In the genomic region with DNA sequence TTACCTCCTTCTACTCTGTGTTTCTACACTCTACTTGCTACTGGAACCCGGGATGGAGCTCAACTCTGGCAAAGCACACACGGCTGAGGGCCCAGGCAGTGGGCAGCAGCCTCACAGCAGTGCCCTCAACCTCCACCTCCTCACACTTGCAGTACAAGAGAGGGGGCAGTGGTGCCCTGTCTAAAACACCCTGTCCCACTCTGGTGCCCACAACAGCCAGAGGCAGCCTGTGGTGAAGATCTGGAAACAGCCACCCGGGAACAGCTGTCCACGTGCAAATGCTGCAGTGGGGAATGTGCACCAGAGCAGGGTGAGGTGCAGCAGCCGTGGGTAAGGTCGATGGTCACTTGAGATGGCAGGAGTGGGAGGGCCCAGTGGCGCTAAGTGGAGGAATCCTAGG, we compare ENCODE assay signal across 35 cellular contexts. TPM values are rescaled to one million over a fixed set of nuclear protein-coding genes. Genes with fewer than 3 reads are reported as not detected.
"Had no signal": no experiment of that assay in that cellular context is flagged by ENCODE, and none has a peak within 500 bp of the region (broad histone marks: within the 10 kb centered on the region; RNA-seq: fewer than 3 reads in every experiment).

No MANE protein-coding gene starts in this region.

- FAIRE-seq: bronchial epithelial cell had no signal

- H3K4me3 ChIP-seq: ascending aorta, body of pancreas, MG63, SJCRH30 had no signal

- H3K27me3 Mint-ChIP-seq: activated CD4-positive, alpha-beta memory T cell treated with anti-CD3 and anti-CD28 coated beads for 36 hours; activated CD4-positive, alpha-beta T cell treated with anti-CD3 and anti-CD28 coated beads, Interleukin-2, amount 10 ng/mL, durations not matched to agents 7 days and 5 days; activated naive CD8-positive, alpha-beta T cell treated with anti-CD3 and anti-CD28 coated beads, Interleukin-2, amount 50 U/mL, for 24 hours had no signal

- H3K9me3 Mint-ChIP-seq: activated CD4-positive, alpha-beta memory T cell treated with anti-CD3 and anti-CD28 coated beads for 36 hours; activated CD4-positive, alpha-beta T cell treated with anti-CD3 and anti-CD28 coated beads, Interleukin-2, amount 10 ng/mL, durations not matched to agents 7 days and 5 days; activated naive CD4-positive, alpha-beta T cell treated with anti-CD3 and anti-CD28 coated beads, Interleukin-2, amount 50 U/mL, for 72 hours; activated naive CD8-positive, alpha-beta T cell treated with anti-CD3 and anti-CD28 coated beads, Interleukin-2, amount 50 U/mL, for 24 hours; activated T-cell treated with anti-CD3 and anti-CD28 coated beads, Interleukin-2, amount 50 U/mL, for 24 hours; activated T-helper 1 cell treated with anti-CD3 and anti-CD28 coated beads, Interleukin-12 subunit alpha, Interleukin-12 subunit beta, Interleukin-2, Interleukin-4 antibody, amounts not matched to agents 30 ng/mL and 10 ng/mL and 1 ng/mL, durations not matched to agents 14 hours and 24 hours and 36 hours had no signal

- H3K27ac ChIP-seq: ascending aorta, KMS-11, SJCRH30, VCaP had no signal

- H3K9me3 ChIP-seq: ascending aorta, body of pancreas, MG63, SJCRH30, SK-N-SH had no signal

- H3K36me3 ChIP-seq: ascending aorta, MG63, SJCRH30 had no signal

- H3K27ac Mint-ChIP-seq: activated CD4-positive, alpha-beta memory T cell treated with anti-CD3 and anti-CD28 coated beads for 36 hours; activated CD4-positive, alpha-beta T cell treated with anti-CD3 and anti-CD28 coated beads, Interleukin-2, amount 10 ng/mL, durations not matched to agents 7 days and 5 days; activated naive CD4-positive, alpha-beta T cell treated with anti-CD3 and anti-CD28 coated beads, Interleukin-2, amount 50 U/mL, for 72 hours; activated naive CD8-positive, alpha-beta T cell treated with anti-CD3 and anti-CD28 coated beads, Interleukin-2, amount 50 U/mL, for 24 hours; activated T-cell treated with anti-CD3 and anti-CD28 coated beads, Interleukin-2, amount 50 U/mL, for 24 hours; activated T-helper 1 cell treated with anti-CD3 and anti-CD28 coated beads, Interleukin-12 subunit alpha, Interleukin-12 subunit beta, Interleukin-2, Interleukin-4 antibody, amounts not matched to agents 30 ng/mL and 10 ng/mL and 1 ng/mL, durations not matched to agents 14 hours and 24 hours and 36 hours had no signal

- H3K9ac ChIP-seq: KMS-11, SK-N-SH had no signal

- DNase-seq: activated CD4-positive, alpha-beta memory T cell treated with anti-CD3 and anti-CD28 coated beads for 36 hours; activated CD4-positive, alpha-beta T cell treated with anti-CD3 and anti-CD28 coated beads, Interleukin-2, amount 10 ng/mL, durations not matched to agents 7 days and 5 days; activated CD4-positive, CD25-positive, alpha-beta regulatory T cell; activated effector memory CD4-positive, alpha-beta T cell treated with Interleukin-2 at 50 U/mL for 16 hours; activated naive CD4-positive, alpha-beta T cell; activated naive CD8-positive, alpha-beta T cell treated with anti-CD3 and anti-CD28 coated beads, Interleukin-2, amount 50 U/mL, for 24 hours; activated T-cell treated with anti-CD3 and anti-CD28 coated beads, Interleukin-2, amount 50 U/mL, for 24 hours; amniotic stem cell; body of pancreas; MG63; MV-4-11; NCI-H1092 treated with DMSO at 0.1 percent for 48 hours; NCI-H1417 treated with DMSO at 0.1 percent for 48 hours; NCI-H1694; NCI-H2029; NCI-H2107; NCI-H2171 treated with DMSO at 0.1 percent for 48 hours; NCI-H345; NCI-H510A; NCI-H69; NK-92 treated with Interleukin-12 subunit alpha and Interleukin-12 subunit beta, amount 100 ng/mL, for 24 hours; OCI-M1; RPMI8226; SJCRH30; SK-N-SH; T-helper 1 cell had no signal

- H3K4me1 Mint-ChIP-seq: activated CD4-positive, alpha-beta T cell treated with anti-CD3 and anti-CD28 coated beads, Interleukin-2, amount 10 ng/mL, durations not matched to agents 7 days and 5 days; activated naive CD8-positive, alpha-beta T cell treated with anti-CD3 and anti-CD28 coated beads, Interleukin-2, amount 50 U/mL, for 24 hours had no signal

- ATAC-seq: activated naive CD4-positive, alpha-beta T cell treated with anti-CD3 and anti-CD28 coated beads, Interleukin-2, amount 50 U/mL, for 72 hours; body of pancreas; Panc1; Right ventricle myocardium inferior had no signal

- H3K4me3 Mint-ChIP-seq: activated CD4-positive, alpha-beta memory T cell treated with anti-CD3 and anti-CD28 coated beads for 36 hours; activated CD4-positive, alpha-beta T cell treated with anti-CD3 and anti-CD28 coated beads, Interleukin-2, amount 10 ng/mL, durations not matched to agents 7 days and 5 days; activated naive CD8-positive, alpha-beta T cell treated with anti-CD3 and anti-CD28 coated beads, Interleukin-2, amount 50 U/mL, for 24 hours; activated T-cell treated with anti-CD3 and anti-CD28 coated beads, Interleukin-2, amount 50 U/mL, for 24 hours; activated T-helper 1 cell treated with anti-CD3 and anti-CD28 coated beads, Interleukin-12 subunit alpha, Interleukin-12 subunit beta, Interleukin-2, Interleukin-4 antibody, amounts not matched to agents 30 ng/mL and 10 ng/mL and 1 ng/mL, durations not matched to agents 14 hours and 24 hours and 36 hours had no signal

- H3K36me3 Mint-ChIP-seq: activated CD4-positive, alpha-beta memory T cell treated with anti-CD3 and anti-CD28 coated beads for 36 hours; activated naive CD4-positive, alpha-beta T cell treated with anti-CD3 and anti-CD28 coated beads, Interleukin-2, amount 50 U/mL, for 72 hours had no signal

- H3K27me3 ChIP-seq: ascending aorta, body of pancreas, MG63, SJCRH30 had no signal

- H3K4me1 ChIP-seq: ascending aorta, SJCRH30 had no signal

RNA-seq across cellular contexts. Expression of gene MAT1A, which starts 13.7 kb away (rescaled TPM):
- total RNA-seq: activated CD4-positive, alpha-beta memory T cell treated with anti-CD3 and anti-CD28 coated beads for 36 hours; activated CD4-positive, alpha-beta T cell treated with anti-CD3 and anti-CD28 coated beads, Interleukin-2, amount 10 ng/mL, durations not matched to agents 7 days and 5 days; activated naive CD4-positive, alpha-beta T cell treated with anti-CD3 and anti-CD28 coated beads, Interleukin-2, amount 50 U/mL, for 72 hours; activated T-helper 1 cell treated with anti-CD3 and anti-CD28 coated beads, Interleukin-12 subunit alpha, Interleukin-12 subunit beta, Interleukin-2, Interleukin-4 antibody, amounts not matched to agents 30 ng/mL and 10 ng/mL and 1 ng/mL, durations not matched to agents 14 hours and 24 hours and 36 hours; bronchial epithelial cell; SJCRH30; T-helper 2 cell treated with Interferon-gamma antibody and Interleukin-4, amounts not matched to agents 100 ng/mL and 5 ng/mL, for 36 hours had no signal
